In genomic region chr10:97140284-97140846, GRCh38 we compare ENCODE assay signal across 1 cellular context.
TF ChIP-seq lines count a peak whose summit lies in the region.

No MANE protein-coding gene starts in this region.

TF ChIP-seq in HepG2, 621 proteins besides CTCF, POLR2A, EP300 and RAD21 (continued from another document and continues in another):
- TF ChIP-seq, protein P1, sequence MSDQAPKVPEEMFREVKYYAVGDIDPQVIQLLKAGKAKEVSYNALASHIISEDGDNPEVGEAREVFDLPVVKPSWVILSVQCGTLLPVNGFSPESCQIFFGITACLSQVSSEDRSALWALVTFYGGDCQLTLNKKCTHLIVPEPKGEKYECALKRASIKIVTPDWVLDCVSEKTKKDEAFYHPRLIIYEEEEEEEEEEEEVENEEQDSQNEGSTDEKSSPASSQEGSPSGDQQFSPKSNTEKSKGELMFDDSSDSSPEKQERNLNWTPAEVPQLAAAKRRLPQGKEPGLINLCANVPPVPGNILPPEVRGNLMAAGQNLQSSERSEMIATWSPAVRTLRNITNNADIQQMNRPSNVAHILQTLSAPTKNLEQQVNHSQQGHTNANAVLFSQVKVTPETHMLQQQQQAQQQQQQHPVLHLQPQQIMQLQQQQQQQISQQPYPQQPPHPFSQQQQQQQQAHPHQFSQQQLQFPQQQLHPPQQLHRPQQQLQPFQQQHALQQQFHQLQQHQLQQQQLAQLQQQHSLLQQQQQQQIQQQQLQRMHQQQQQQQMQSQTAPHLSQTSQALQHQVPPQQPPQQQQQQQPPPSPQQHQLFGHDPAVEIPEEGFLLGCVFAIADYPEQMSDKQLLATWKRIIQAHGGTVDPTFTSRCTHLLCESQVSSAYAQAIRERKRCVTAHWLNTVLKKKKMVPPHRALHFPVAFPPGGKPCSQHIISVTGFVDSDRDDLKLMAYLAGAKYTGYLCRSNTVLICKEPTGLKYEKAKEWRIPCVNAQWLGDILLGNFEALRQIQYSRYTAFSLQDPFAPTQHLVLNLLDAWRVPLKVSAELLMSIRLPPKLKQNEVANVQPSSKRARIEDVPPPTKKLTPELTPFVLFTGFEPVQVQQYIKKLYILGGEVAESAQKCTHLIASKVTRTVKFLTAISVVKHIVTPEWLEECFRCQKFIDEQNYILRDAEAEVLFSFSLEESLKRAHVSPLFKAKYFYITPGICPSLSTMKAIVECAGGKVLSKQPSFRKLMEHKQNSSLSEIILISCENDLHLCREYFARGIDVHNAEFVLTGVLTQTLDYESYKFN (CRISPR knock-in tag; conservative IDR thresholded peaks at IDR 0.05) = peak; percentile 99
- TF ChIP-seq ZNF792 (CRISPR knock-in tag; IDR thresholded peaks at IDR 0.05) (no peak; the same call in 1 of the 2 replicates), SYNCRIP (IDR thresholded peaks at IDR 0.05; ENCODE audit: insufficient read depth, low read depth, low read length) (no peak), ZNF800 (CRISPR knock-in tag; IDR thresholded peaks at IDR 0.05) (no peak), TCF7L2 (IDR thresholded peaks at IDR 0.05; ENCODE audit: low read depth, low read length) (peak; percentile 87), FOSL1 (CRISPR knock-in tag; IDR thresholded peaks at IDR 0.05; ENCODE audit: borderline replicate concordance) (peak; percentile 97), NFKB2 (CRISPR knock-in tag; IDR thresholded peaks at IDR 0.05; ENCODE audit: borderline replicate concordance) (no peak), ZNF20 (CRISPR knock-in tag; IDR thresholded peaks at IDR 0.05) (no peak), ZNF292 (CRISPR knock-in tag; IDR thresholded peaks at IDR 0.05; ENCODE audit: borderline replicate concordance, low read depth) (peak; percentile 65; the same call in 1 of the 2 replicates), PRDM10 (CRISPR knock-in tag; IDR thresholded peaks at IDR 0.05; ENCODE audit: low read depth) (peak; percentile 62; the same call in 1 of the 2 replicates), SP4 (CRISPR knock-in tag; IDR thresholded peaks at IDR 0.05) (peak; percentile 18; the same call in 1 of the 2 replicates), REL (CRISPR knock-in tag; conservative IDR thresholded peaks at IDR 0.05) (no peak), ZNF207 (IDR thresholded peaks at IDR 0.05; ENCODE audit: borderline replicate concordance) (no peak), SMAD3 (CRISPR knock-in tag; IDR thresholded peaks at IDR 0.05) (peak; percentile 86), ZNF605 (CRISPR knock-in tag; IDR thresholded peaks at IDR 0.05) (peak; percentile 96), ZNF367 (CRISPR knock-in tag; IDR thresholded peaks at IDR 0.05; ENCODE audit: borderline replicate concordance) (no peak), SMAD9 (CRISPR knock-in tag; IDR thresholded peaks at IDR 0.05) (no peak), HDAC6 (IDR thresholded peaks at IDR 0.05; ENCODE audit: low read depth, low read length) (no peak), PAX8 (CRISPR knock-in tag; IDR thresholded peaks at IDR 0.05; ENCODE audit: borderline replicate concordance) (no peak), ZFP62 (CRISPR knock-in tag; IDR thresholded peaks at IDR 0.05) (no peak), SRSF4 (IDR thresholded peaks at IDR 0.05; ENCODE audit: low read depth, low read length, poor library complexity, severe bottlenecking) (no peak), TFDP2 (CRISPR knock-in tag; IDR thresholded peaks at IDR 0.05) (0 out of 2 replicates have a peak, but pooled peaks have one; percentile 49), AFF4 (CRISPR knock-in tag; IDR thresholded peaks at IDR 0.05) (no peak), RARG (CRISPR knock-in tag; IDR thresholded peaks at IDR 0.05; ENCODE audit: low read depth) (no peak), ARNT2 (CRISPR knock-in tag; IDR thresholded peaks at IDR 0.05; ENCODE audit: low read depth) (peak; percentile 67; the same call in 1 of the 2 replicates), NR2F2 (IDR thresholded peaks at IDR 0.05; ENCODE audit: borderline replicate concordance, low read depth) (peak; percentile 87), NR2C2 (CRISPR knock-in tag; IDR thresholded peaks at IDR 0.05; ENCODE audit: borderline replicate concordance) (no peak; the same call in 1 of the 2 replicates), ZNF766 (CRISPR knock-in tag; IDR thresholded peaks at IDR 0.05; ENCODE audit: borderline replicate concordance) (no peak), ZSCAN12 (CRISPR knock-in tag; IDR thresholded peaks at IDR 0.05) (no peak), PATZ1 (CRISPR knock-in tag; IDR thresholded peaks at IDR 0.05) (peak; percentile 98), RNF2 (conservative IDR thresholded peaks at IDR 0.05; ENCODE audit: low read depth) (no peak), ZNF83 (CRISPR knock-in tag; IDR thresholded peaks at IDR 0.05; ENCODE audit: borderline replicate concordance) (no peak)
- TF ChIP-seq, protein P2, sequence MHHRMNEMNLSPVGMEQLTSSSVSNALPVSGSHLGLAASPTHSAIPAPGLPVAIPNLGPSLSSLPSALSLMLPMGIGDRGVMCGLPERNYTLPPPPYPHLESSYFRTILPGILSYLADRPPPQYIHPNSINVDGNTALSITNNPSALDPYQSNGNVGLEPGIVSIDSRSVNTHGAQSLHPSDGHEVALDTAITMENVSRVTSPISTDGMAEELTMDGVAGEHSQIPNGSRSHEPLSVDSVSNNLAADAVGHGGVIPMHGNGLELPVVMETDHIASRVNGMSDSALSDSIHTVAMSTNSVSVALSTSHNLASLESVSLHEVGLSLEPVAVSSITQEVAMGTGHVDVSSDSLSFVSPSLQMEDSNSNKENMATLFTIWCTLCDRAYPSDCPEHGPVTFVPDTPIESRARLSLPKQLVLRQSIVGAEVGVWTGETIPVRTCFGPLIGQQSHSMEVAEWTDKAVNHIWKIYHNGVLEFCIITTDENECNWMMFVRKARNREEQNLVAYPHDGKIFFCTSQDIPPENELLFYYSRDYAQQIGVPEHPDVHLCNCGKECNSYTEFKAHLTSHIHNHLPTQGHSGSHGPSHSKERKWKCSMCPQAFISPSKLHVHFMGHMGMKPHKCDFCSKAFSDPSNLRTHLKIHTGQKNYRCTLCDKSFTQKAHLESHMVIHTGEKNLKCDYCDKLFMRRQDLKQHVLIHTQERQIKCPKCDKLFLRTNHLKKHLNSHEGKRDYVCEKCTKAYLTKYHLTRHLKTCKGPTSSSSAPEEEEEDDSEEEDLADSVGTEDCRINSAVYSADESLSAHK (CRISPR knock-in tag; IDR thresholded peaks at IDR 0.05; ENCODE audit: borderline replicate concordance) = no peak
- TF ChIP-seq, protein P3, sequence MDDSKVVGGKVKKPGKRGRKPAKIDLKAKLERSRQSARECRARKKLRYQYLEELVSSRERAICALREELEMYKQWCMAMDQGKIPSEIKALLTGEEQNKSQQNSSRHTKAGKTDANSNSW (CRISPR knock-in tag; IDR thresholded peaks at IDR 0.05; ENCODE audit: borderline replicate concordance) = no peak
- TF ChIP-seq, protein P4, sequence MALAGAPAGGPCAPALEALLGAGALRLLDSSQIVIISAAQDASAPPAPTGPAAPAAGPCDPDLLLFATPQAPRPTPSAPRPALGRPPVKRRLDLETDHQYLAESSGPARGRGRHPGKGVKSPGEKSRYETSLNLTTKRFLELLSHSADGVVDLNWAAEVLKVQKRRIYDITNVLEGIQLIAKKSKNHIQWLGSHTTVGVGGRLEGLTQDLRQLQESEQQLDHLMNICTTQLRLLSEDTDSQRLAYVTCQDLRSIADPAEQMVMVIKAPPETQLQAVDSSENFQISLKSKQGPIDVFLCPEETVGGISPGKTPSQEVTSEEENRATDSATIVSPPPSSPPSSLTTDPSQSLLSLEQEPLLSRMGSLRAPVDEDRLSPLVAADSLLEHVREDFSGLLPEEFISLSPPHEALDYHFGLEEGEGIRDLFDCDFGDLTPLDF (CRISPR knock-in tag; IDR thresholded peaks at IDR 0.05) = peak; percentile 63; the same call in 1 of the 2 replicates
